13 cellular contexts compared by ENCODE assay signal in the genomic region with DNA sequence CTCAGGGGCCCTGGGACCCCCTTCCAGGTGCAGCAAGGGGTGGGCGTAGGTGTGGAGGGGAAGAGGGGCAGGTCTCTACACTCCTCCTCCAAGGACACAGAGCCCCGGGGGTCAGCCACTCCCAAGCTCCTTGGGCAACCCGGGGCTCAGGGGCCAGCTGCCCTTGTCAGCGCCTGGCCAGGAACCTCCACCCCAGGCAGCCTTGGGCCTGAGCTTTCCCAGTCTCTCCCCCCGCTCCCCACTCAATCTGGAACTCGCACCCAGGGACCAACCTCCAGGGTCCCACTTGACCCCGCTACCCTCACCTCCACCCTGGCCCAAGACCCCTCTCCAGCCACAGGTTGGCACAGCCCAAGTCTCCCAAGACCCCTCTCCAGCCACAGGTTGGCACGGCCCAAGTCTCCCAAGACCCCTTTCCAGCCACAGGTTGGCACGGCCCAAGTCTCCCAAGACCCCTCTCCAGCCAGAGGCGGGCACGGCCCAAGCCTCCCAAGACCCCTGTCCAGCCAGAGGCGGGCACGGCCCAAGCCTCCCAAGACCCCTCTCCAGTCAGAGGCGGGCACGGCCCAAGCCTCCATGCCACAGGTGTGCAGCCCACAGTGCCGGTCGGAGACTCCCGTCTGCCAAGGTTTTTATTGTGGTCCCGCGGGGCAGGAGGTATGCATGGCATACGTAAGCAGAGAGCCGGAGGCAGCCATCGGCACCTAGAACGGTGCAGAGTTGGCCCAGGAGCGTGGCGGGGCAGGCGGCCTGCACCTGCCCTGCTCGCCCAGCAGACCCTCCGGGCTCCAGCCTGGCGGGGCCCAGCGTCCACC. TPM values are rescaled to one million over a fixed set of nuclear protein-coding genes. Genes with fewer than 3 reads are reported as not detected.
DNase-seq lines count a peak whose midpoint lies in the region; ATAC-seq and TF ChIP-seq lines count a peak whose summit lies in the region.
"Had no signal": no experiment of that assay in that cellular context is flagged by ENCODE, and none has a peak within 500 bp of the region (broad histone marks: within the 10 kb centered on the region; RNA-seq: fewer than 3 reads in every experiment).

No MANE protein-coding gene starts in this region.

- H3K27me3 Mint-ChIP-seq in activated naive CD4-positive, alpha-beta T cell treated with anti-CD3 and anti-CD28 coated beads for 36 hours (ENCODE audit: low read depth), result no peaks in the 10 kb centered on the region

- no peak overlapping the region for H3K27ac ChIP-seq in psoas muscle
- H3K27ac ChIP-seq: adrenal gland, gastroesophageal sphincter, HL-60, stomach, WERI-Rb-1 had no signal

- H3K4me3 ChIP-seq in psoas muscle, result no peak overlapping the region
- H3K4me3 ChIP-seq: adrenal gland, gastroesophageal sphincter, stomach had no signal

- CTCF ChIA-PET in activated naive CD4-positive, alpha-beta T cell treated with anti-CD3 and anti-CD28 coated beads for 36 hours (lab: Charles Lee), result no interaction called here

- no peaks in the 10 kb centered on the region for H3K9me3 Mint-ChIP-seq in activated naive CD4-positive, alpha-beta T cell treated with anti-CD3 and anti-CD28 coated beads for 36 hours

- DNase-seq in activated CD8-positive, alpha-beta memory T cell treated with anti-CD3 and anti-CD28 coated beads, Interleukin-2, amount 50 U/mL, for 48 hours, result peak; percentile 51
- DNase-seq in activated CD8-positive, alpha-beta memory T cell treated with anti-CD3 and anti-CD28 coated beads for 24 hours, result no peak
- DNase-seq in activated naive CD4-positive, alpha-beta T cell treated with anti-CD3 and anti-CD28 coated beads for 36 hours, result no peak
- DNase-seq in psoas muscle (peak; percentile 7 to 48), CD1c-positive myeloid dendritic cell (ENCODE audit: extremely low spot score) (no peak)
- DNase-seq: dermis blood vessel endothelial cell, stomach, WERI-Rb-1 had no signal

- ATAC-seq in psoas muscle (no peak), HG02938 (IDR thresholded peaks at IDR 0.05; ENCODE audit: unreplicated experiment) (no peak)
- ATAC-seq: gastroesophageal sphincter had no signal

- H3K36me3 Mint-ChIP-seq in activated naive CD4-positive, alpha-beta T cell treated with anti-CD3 and anti-CD28 coated beads for 36 hours (ENCODE audit: low read depth), result peaks cover 9% of the 10 kb centered on the region

- peak overlapping the region; percentile 54 for H3K4me3 Mint-ChIP-seq in activated naive CD4-positive, alpha-beta T cell treated with anti-CD3 and anti-CD28 coated beads for 36 hours

- peaks cover 47% of the 10 kb centered on the region for H3K4me1 Mint-ChIP-seq in activated naive CD4-positive, alpha-beta T cell treated with anti-CD3 and anti-CD28 coated beads for 36 hours (ENCODE audit: low read depth)

- no peaks in the 10 kb centered on the region for H3K9me3 ChIP-seq in psoas muscle
- H3K9me3 ChIP-seq: adrenal gland, gastroesophageal sphincter, stomach had no signal

- no peak for TF ChIP-seq CTCF in psoas muscle (IDR thresholded peaks at IDR 0.05)

- 91 to 95% (median 92%) methylated on average over 24 to 31 of the region's 31 CpGs for WGBS in psoas muscle, 3 donors

- H3K27me3 ChIP-seq in psoas muscle (ENCODE audit: insufficient read depth in 3 of 3, low read length in 2 of 3), result peaks cover 0 to 28% (median 8%) of the 10 kb centered on the region in 3 donors

- peaks cover 11% of the 10 kb centered on the region for H3K4me1 ChIP-seq in psoas muscle

- peaks cover 0 to 2% of the 10 kb centered on the region in 2 donors for H3K36me3 ChIP-seq in psoas muscle (ENCODE audit: insufficient read depth in 1 of 2, low read depth in 1 of 2)
- H3K36me3 ChIP-seq: adrenal gland had no signal

- peak overlapping the region; percentile 41 for H3K27ac Mint-ChIP-seq in activated naive CD4-positive, alpha-beta T cell treated with anti-CD3 and anti-CD28 coated beads for 36 hours

- intact Hi-C loops in activated naive CD4-positive, alpha-beta T cell treated with anti-CD3 and anti-CD28 coated beads for 36 hours (cut with micrococcal nuclease), result no loop called here
- intact Hi-C loops in psoas muscle (cut with DNase I), result no loop called here

RNA-seq across cellular contexts. Expression of gene TNFRSF4, which starts 3.0 kb away (rescaled TPM):
- total RNA-seq in activated naive CD4-positive, alpha-beta T cell treated with anti-CD3 and anti-CD28 coated beads for 36 hours, result 100 to 1,000 TPM; 107 to 110 TPM
- total RNA-seq in psoas muscle, result 1 to 10 TPM; 1.4 to 4.6 (median 3.7) TPM
- polyA plus RNA-seq in psoas muscle, result 1 to 10 TPM; 1.7 to 3.8 (median 2.6) TPM
- total RNA-seq: NCI-H460 had no signal

RNA-seq across cellular contexts. Expression of gene TNFRSF18, which starts 4.5 kb away (rescaled TPM):
- 10 to 100 TPM; 30.7 to 31.0 TPM for total RNA-seq in activated naive CD4-positive, alpha-beta T cell treated with anti-CD3 and anti-CD28 coated beads for 36 hours
- under 1 TPM in 1 of 4 donors, not detected in 3; 0.27 TPM for total RNA-seq in psoas muscle
- polyA plus RNA-seq in psoas muscle, result under 1 TPM; 0.04 to 0.76 (median 0.13) TPM
- total RNA-seq: NCI-H460 had no signal

RNA-seq across cellular contexts. Expression of gene SDF4, which starts 20.9 kb away (rescaled TPM):
- total RNA-seq in activated naive CD4-positive, alpha-beta T cell treated with anti-CD3 and anti-CD28 coated beads for 36 hours, result 10 to 100 TPM; 74.7 to 79.5 TPM
- total RNA-seq in psoas muscle, result 100 to 1,000 TPM in 1 of 4 donors, 10 to 100 TPM in 3; 70.6 to 109 (median 82.5) TPM
- 100 to 1,000 TPM in 2 of 3 donors, 10 to 100 TPM in 1; 67.5 to 129 (median 108) TPM for polyA plus RNA-seq in psoas muscle

RNA-seq across cellular contexts. Expression of gene B3GALT6, which starts 21.1 kb away (rescaled TPM):
- 1 to 10 TPM; 8.7 to 9.9 TPM for total RNA-seq in activated naive CD4-positive, alpha-beta T cell treated with anti-CD3 and anti-CD28 coated beads for 36 hours
- total RNA-seq in psoas muscle, result 10 to 100 TPM in 3 of 4 donors, 1 to 10 TPM in 1; 8.9 to 13.7 (median 11.1) TPM
- polyA plus RNA-seq in psoas muscle, result 10 to 100 TPM in 2 of 3 donors, 1 to 10 TPM in 1; 7.7 to 30.3 (median 15.6) TPM

RNA-seq across cellular contexts. Expression of gene C1QTNF12, which starts 35.6 kb away (rescaled TPM):
- 1 to 10 TPM; 6.0 to 7.8 TPM for total RNA-seq in activated naive CD4-positive, alpha-beta T cell treated with anti-CD3 and anti-CD28 coated beads for 36 hours
- 1 to 10 TPM in 2 of 4 donors, under 1 TPM in 2; 0.75 to 1.4 (median 1.0) TPM for total RNA-seq in psoas muscle
- polyA plus RNA-seq in psoas muscle, result under 1 TPM; 0.13 to 0.98 (median 0.36) TPM
- total RNA-seq: NCI-H460 had no signal

Comparison
In these comparisons a context has a peak if more than half of its experiments do, and no peak if none do; other contexts are left out.
1. DNase-seq: peak in activated CD8-positive, alpha-beta memory T cell treated with anti-CD3 and anti-CD28 coated beads, Interleukin-2, amount 50 U/mL, for 48 hours (single experiment) and psoas muscle (2 of 2); none in activated CD8-positive, alpha-beta memory T cell treated with anti-CD3 and anti-CD28 coated beads for 24 hours (single experiment), activated naive CD4-positive, alpha-beta T cell treated with anti-CD3 and anti-CD28 coated beads for 36 hours (single experiment) and CD1c-positive myeloid dendritic cell (single experiment).
2. RNA of gene TNFRSF4, which starts 3.0 kb away (total RNA-seq): 107 to 110 TPM in activated naive CD4-positive, alpha-beta T cell treated with anti-CD3 and anti-CD28 coated beads for 36 hours; 1.4 to 4.6 TPM in psoas muscle; every median in the first group is over 10 times any median in the second.
3. RNA of gene TNFRSF18, which starts 4.5 kb away (total RNA-seq): 30.7 to 31.0 TPM in activated naive CD4-positive, alpha-beta T cell treated with anti-CD3 and anti-CD28 coated beads for 36 hours; 0.27 TPM in psoas muscle; every median in the first group is over 10 times any median in the second.